18 cellular contexts compared by ENCODE assay signal in the genomic region with DNA sequence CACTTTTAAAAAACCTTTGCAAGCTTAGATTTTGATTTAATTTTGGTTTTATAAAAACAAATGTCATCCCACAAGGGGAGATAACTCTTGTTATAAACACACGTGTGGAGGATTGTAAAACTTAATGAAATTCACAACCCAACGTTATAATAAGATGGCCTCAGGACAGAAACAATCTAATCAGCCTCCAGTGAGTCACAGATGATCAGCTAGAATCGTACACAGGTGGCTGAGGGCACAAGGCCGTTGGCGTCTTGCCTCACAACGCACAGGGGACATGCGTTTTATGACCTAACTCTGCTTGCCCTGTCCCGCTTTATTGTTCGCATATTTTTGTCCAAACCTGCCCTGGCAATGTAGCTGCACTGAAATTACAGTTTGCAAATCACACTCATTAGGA.
DNase-seq lines count a peak whose midpoint lies in the region; ATAC-seq and FAIRE-seq lines count a peak whose summit lies in the region.
"Had no signal": no experiment of that assay in that cellular context is flagged by ENCODE, and none has a peak within 500 bp of the region (broad histone marks: within the 10 kb centered on the region; RNA-seq: fewer than 3 reads in every experiment).

No MANE protein-coding gene starts in this region.

- no peak overlapping the region for H2BK120ac ChIP-seq in neuronal stem cell (ENCODE audit: low read depth, low read length)

- H3K79me1 ChIP-seq in neuronal stem cell (ENCODE audit: low read depth, low read length): no peaks in the 10 kb centered on the region

- FAIRE-seq in endometrium (lab: Jason Lieb, UNC): peak; percentile 50
- FAIRE-seq: H1, HepG2 had no signal

- peak overlapping the region in 1 of 2 donors; percentile 64 for H3K4me3 ChIP-seq in neuronal stem cell (ENCODE audit: low read length in 2 of 2)
- H3K4me3 ChIP-seq: BLaER1 had no signal

- no peak overlapping the region for H3K4ac ChIP-seq in neuronal stem cell (ENCODE audit: low read length)

- no peak overlapping the region for H2BK15ac ChIP-seq in neuronal stem cell (ENCODE audit: low read length)

- no peak overlapping the region for H4K91ac ChIP-seq in neuronal stem cell (ENCODE audit: low read depth, low read length, poor library complexity)

- DNase-seq in DMS 273 (lab: John Stamatoyannopoulos, UW; ENCODE audit: unreplicated experiment) (peak; percentile 9), DMS 273 treated with DMSO at 0.1 percent for 48 hours (lab: John Stamatoyannopoulos, UW) (no peak), NCI-H69 (lab: John Stamatoyannopoulos, UW) (peak; percentile 88), neuronal stem cell (ENCODE audit: low spot score) (no peak), cerebellum (ENCODE audit: low spot score) (no peak), UCSD-AML1 (lab: John Stamatoyannopoulos, UW; ENCODE audit: unreplicated experiment) (no peak)
- DNase-seq: CD8-positive, alpha-beta memory T cell; HFFc6; MM.1S; NCI-H2029 treated with DMSO at 0.1 percent for 48 hours; NCI-H82 had no signal

- H2BK12ac ChIP-seq in neuronal stem cell (ENCODE audit: low read length): no peak overlapping the region

- no peak overlapping the region for H3K4me2 ChIP-seq in neuronal stem cell (ENCODE audit: insufficient read depth, low read length, poor library complexity, severe bottlenecking)
- H3K4me2 ChIP-seq: BLaER1 had no signal

- no peak overlapping the region for H3K27ac ChIP-seq in neuronal stem cell (replicated peaks; ENCODE audit: low read length)
- H3K27ac ChIP-seq: 22Rv1, BLaER1 had no signal

- H3K23ac ChIP-seq in neuronal stem cell (ENCODE audit: low read depth, low read length, poor library complexity): no peak overlapping the region

- no peak for ATAC-seq in GM18868 (IDR thresholded peaks at IDR 0.05; ENCODE audit: unreplicated experiment)
- ATAC-seq: HepG2, Panc1 had no signal

- H3K36me3 ChIP-seq in neuronal stem cell (replicated peaks in 1 of 2; ENCODE audit: control insufficient read depth in 2 of 2, insufficient read depth in 2 of 2, low read length in 2 of 2): no peaks in the 10 kb centered on the region
- H3K36me3 ChIP-seq: BLaER1 had no signal

- peak overlapping the region; percentile 9 for H2AFZ ChIP-seq in neuronal stem cell (ENCODE audit: low read length)

- no peaks in the 10 kb centered on the region for H3K9me3 ChIP-seq in neuronal stem cell (replicated peaks in 1 of 2; ENCODE audit: control insufficient read depth in 2 of 2, insufficient read depth in 1 of 2, low read depth in 1 of 2, low read length in 2 of 2)
- H3K9me3 ChIP-seq: BLaER1 had no signal

- no peaks in the 10 kb centered on the region for H3K27me3 ChIP-seq in neuronal stem cell (ENCODE audit: control insufficient read depth in 3 of 3, insufficient read depth in 3 of 3, low read depth in 1 of 3, low read length in 3 of 3)
- H3K27me3 ChIP-seq: BLaER1 had no signal

- H3K14ac ChIP-seq in neuronal stem cell (ENCODE audit: low read length): no peak overlapping the region

- H3K18ac ChIP-seq in neuronal stem cell (ENCODE audit: low read length): no peak overlapping the region

- H2BK5ac ChIP-seq in neuronal stem cell (ENCODE audit: low read length): no peak overlapping the region

- H2AK5ac ChIP-seq in neuronal stem cell (ENCODE audit: low read depth, low read length): no peak overlapping the region

- no peak overlapping the region for H4K8ac ChIP-seq in neuronal stem cell (ENCODE audit: low read depth, low read length)

- no peak overlapping the region for H3K9ac ChIP-seq in neuronal stem cell (ENCODE audit: low read depth, low read length, poor library complexity)
- H3K9ac ChIP-seq: BLaER1 had no signal

- no CpG with 5 or more reads among the region's 9 CpGs for WGBS in neuronal stem cell (ENCODE audit: extremely low coverage in 2 of 2, insufficient read length in 2 of 2, insufficient replicate concordance in 1 of 2), 2 donors

- peaks cover 0 to 3% of the 10 kb centered on the region in 2 donors for H3K4me1 ChIP-seq in neuronal stem cell (ENCODE audit: control insufficient read depth in 2 of 2, insufficient read depth in 1 of 2, low read depth in 1 of 2, low read length in 2 of 2)
- H3K4me1 ChIP-seq: BLaER1 had no signal

Comparison
In these comparisons a context has a peak if more than half of its experiments do, and no peak if none do; other contexts are left out.
1. DNase-seq: peak in DMS 273 (single experiment) and NCI-H69 (single experiment); none in DMS 273 treated with DMSO at 0.1 percent for 48 hours (single experiment), neuronal stem cell (single experiment), cerebellum (single experiment) and UCSD-AML1 (single experiment).